9 cellular contexts compared by ENCODE assay signal in genomic region chr20:41011551-41012067, GRCh38. TPM values are rescaled to one million over a fixed set of nuclear protein-coding genes. Genes with fewer than 3 reads are reported as not detected.
DNase-seq lines count a peak whose midpoint lies in the region; ATAC-seq and TF ChIP-seq lines count a peak whose summit lies in the region.
"Had no signal": no experiment of that assay in that cellular context is flagged by ENCODE, and none has a peak within 500 bp of the region (broad histone marks: within the 10 kb centered on the region; RNA-seq: fewer than 3 reads in every experiment).

No MANE protein-coding gene starts in this region.

- no peak for TF ChIP-seq POLR2A in tibial nerve (IDR thresholded peaks at IDR 0.05)

- 71 to 77% methylated on average over 5 of the region's 5 CpGs for WGBS in tibial nerve, 2 donors

- no peak for DNase-seq in activated T-cell treated with anti-CD3 and anti-CD28 coated beads, Interleukin-2, amount 50 U/mL, for 24 hours
- DNase-seq in activated T-cell treated with anti-CD3 and anti-CD28 coated beads for 4 hours: no peak
- DNase-seq in effector CD4-positive, alpha-beta T cell: no peak
- DNase-seq in OCI-M2 (lab: John Stamatoyannopoulos, UW; ENCODE audit: unreplicated experiment): no peak
- no peak for DNase-seq in tibial nerve (ENCODE audit: low spot score in 2 of 2)
- DNase-seq: nucleus accumbens had no signal

- peak overlapping the region; percentile 16 for H3K27ac Mint-ChIP-seq in activated T-cell treated with anti-CD3 and anti-CD28 coated beads, Interleukin-2, amount 50 U/mL, for 24 hours
- H3K27ac Mint-ChIP-seq in stimulated activated naive CD8-positive, alpha-beta T cell treated with anti-CD3 and anti-CD28 coated beads, Interleukin-15, Interleukin-2, amounts not matched to agents 100 ng/mL and 50 ng/mL, for 24 hours: peak overlapping the region; percentile 43

- no peaks in the 10 kb centered on the region for H3K9me3 Mint-ChIP-seq in activated T-cell treated with anti-CD3 and anti-CD28 coated beads, Interleukin-2, amount 50 U/mL, for 24 hours
- no peaks in the 10 kb centered on the region for H3K9me3 Mint-ChIP-seq in stimulated activated naive CD8-positive, alpha-beta T cell treated with anti-CD3 and anti-CD28 coated beads, Interleukin-15, Interleukin-2, amounts not matched to agents 100 ng/mL and 50 ng/mL, for 24 hours

- peaks cover 32% of the 10 kb centered on the region for H3K4me1 Mint-ChIP-seq in activated T-cell treated with anti-CD3 and anti-CD28 coated beads, Interleukin-2, amount 50 U/mL, for 24 hours (ENCODE audit: low read depth)
- H3K4me1 Mint-ChIP-seq in stimulated activated naive CD8-positive, alpha-beta T cell treated with anti-CD3 and anti-CD28 coated beads, Interleukin-15, Interleukin-2, amounts not matched to agents 100 ng/mL and 50 ng/mL, for 24 hours (ENCODE audit: low read depth): peaks cover 37% of the 10 kb centered on the region

- H3K4me1 ChIP-seq in OCI-LY1 (ENCODE audit: insufficient read depth, low read length, severe bottlenecking) (peaks cover 62% of the 10 kb centered on the region), tibial nerve (peaks cover 0 to 17% (median 6%) of the 10 kb centered on the region in 4 donors)

- TF ChIP-seq EP300 in tibial nerve (IDR thresholded peaks at IDR 0.05): no peak

- no peak for TF ChIP-seq CTCF in OCI-LY1 (IDR thresholded peaks at IDR 0.05; ENCODE audit: low read length)
- no peak for TF ChIP-seq CTCF in tibial nerve (IDR thresholded peaks at IDR 0.05)

- peaks cover 5% of the 10 kb centered on the region for H3F3A ChIP-seq in OCI-LY1 (ENCODE audit: insufficient read depth, low read length)

- H3K4me3 ChIP-seq in OCI-LY1 (ENCODE audit: low read depth, low read length, poor library complexity, severe bottlenecking) (peak overlapping the region; percentile 30), tibial nerve (no peak overlapping the region)

- H2AFZ ChIP-seq in OCI-LY1 (ENCODE audit: low read length): no peak overlapping the region

- H3K4me2 ChIP-seq in OCI-LY1 (ENCODE audit: low read length): peak overlapping the region; percentile 61

- H3K27me3 ChIP-seq in OCI-LY1 (ENCODE audit: insufficient read depth, low read length) (no peaks in the 10 kb centered on the region), tibial nerve (no peaks in the 10 kb centered on the region)

- H3K9me2 ChIP-seq in OCI-LY1 (ENCODE audit: low read depth, low read length): no peaks in the 10 kb centered on the region

- H3K36me3 ChIP-seq in OCI-LY1 (ENCODE audit: insufficient read depth, low read length) (peaks cover 3% of the 10 kb centered on the region; the same call in 1 of the 2 replicates), tibial nerve (no peaks in the 10 kb centered on the region)

- peak overlapping the region; percentile 62 for H3K9ac ChIP-seq in OCI-LY1 (ENCODE audit: low read length)

- H3K79me2 ChIP-seq in OCI-LY1 (ENCODE audit: insufficient read depth, low read length): no peaks in the 10 kb centered on the region

- no peaks in the 10 kb centered on the region for H4K20me1 ChIP-seq in OCI-LY1 (ENCODE audit: insufficient read depth, low read length)

- H3K27me3 Mint-ChIP-seq in activated T-cell treated with anti-CD3 and anti-CD28 coated beads, Interleukin-2, amount 50 U/mL, for 24 hours: no peaks in the 10 kb centered on the region
- H3K27me3 Mint-ChIP-seq in stimulated activated naive CD8-positive, alpha-beta T cell treated with anti-CD3 and anti-CD28 coated beads, Interleukin-15, Interleukin-2, amounts not matched to agents 100 ng/mL and 50 ng/mL, for 24 hours: no peaks in the 10 kb centered on the region

- H3K9me3 ChIP-seq in OCI-LY1 (ENCODE audit: low read length): 0 out of 2 replicates have a peak, but pooled peaks cover 3% of the 10 kb centered on the region
- no peaks in the 10 kb centered on the region for H3K9me3 ChIP-seq in tibial nerve

- H3K36me3 Mint-ChIP-seq in activated T-cell treated with anti-CD3 and anti-CD28 coated beads, Interleukin-2, amount 50 U/mL, for 24 hours (ENCODE audit: low read depth): no peaks in the 10 kb centered on the region
- H3K36me3 Mint-ChIP-seq in stimulated activated naive CD8-positive, alpha-beta T cell treated with anti-CD3 and anti-CD28 coated beads, Interleukin-15, Interleukin-2, amounts not matched to agents 100 ng/mL and 50 ng/mL, for 24 hours (ENCODE audit: low read depth): no peaks in the 10 kb centered on the region

- H3K27ac ChIP-seq in OCI-LY1 (ENCODE audit: low read depth, low read length, poor library complexity, severe bottlenecking) (peak overlapping the region; percentile 97), tibial nerve (no peak overlapping the region)

- no peak overlapping the region for H3K4me3 Mint-ChIP-seq in activated T-cell treated with anti-CD3 and anti-CD28 coated beads, Interleukin-2, amount 50 U/mL, for 24 hours
- H3K4me3 Mint-ChIP-seq in stimulated activated naive CD8-positive, alpha-beta T cell treated with anti-CD3 and anti-CD28 coated beads, Interleukin-15, Interleukin-2, amounts not matched to agents 100 ng/mL and 50 ng/mL, for 24 hours: no peak overlapping the region

- peak; percentile 75 for ATAC-seq in HG02970 (IDR thresholded peaks at IDR 0.05; ENCODE audit: low FRiP score, unreplicated experiment)

RNA-seq across cellular contexts. Expression of gene TOP1, which starts 17.0 kb away (rescaled TPM):
- 10 to 100 TPM; 17.9 to 29.1 (median 23.1) TPM for total RNA-seq in tibial nerve
